ENCODE assay signal across 1 cellular context in the genomic region with DNA sequence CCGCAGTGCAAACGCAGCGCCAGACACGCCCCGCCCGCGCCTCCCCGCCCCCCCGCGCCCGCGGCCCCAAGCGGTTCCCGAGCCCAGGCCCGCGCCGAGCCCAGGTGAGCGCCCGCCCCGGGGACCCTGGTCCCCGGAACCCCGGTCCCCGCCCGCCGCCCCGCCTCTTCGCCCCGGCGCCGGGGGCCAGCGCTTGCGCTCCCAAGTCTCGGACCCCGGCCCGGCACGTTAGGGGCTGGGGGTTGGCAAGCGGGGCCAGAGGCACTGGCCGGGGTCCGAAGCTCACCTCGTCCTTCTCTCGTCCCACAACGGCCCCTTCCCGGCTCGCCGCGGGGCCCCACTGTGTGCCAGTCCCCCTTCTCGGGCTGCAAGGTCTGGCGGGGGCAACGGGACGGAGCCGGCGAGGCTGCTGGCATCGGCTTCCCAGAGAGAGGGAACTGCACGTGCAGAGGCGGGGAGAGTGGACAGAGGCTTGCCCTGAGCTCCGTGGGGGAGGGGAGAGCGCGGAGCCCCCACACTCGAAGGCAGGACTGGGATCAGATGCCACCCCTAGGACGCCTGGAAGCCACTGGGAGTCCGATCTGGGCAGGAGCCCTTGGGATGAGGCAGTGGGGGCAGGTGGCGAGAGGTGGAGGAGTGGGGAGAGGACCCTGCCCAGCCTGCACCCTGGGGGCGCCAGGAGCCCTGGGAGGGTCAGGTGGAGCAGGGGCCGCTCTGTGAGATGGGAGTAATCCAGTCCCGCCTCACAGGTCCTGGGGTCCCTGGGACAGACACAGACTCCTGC.
TF ChIP-seq lines count a peak whose summit lies in the region.

No MANE protein-coding gene starts in this region.

TF ChIP-seq in HepG2, 621 proteins besides CTCF, POLR2A, EP300 and RAD21 (continued from another document and continues in another):
- no peak for TF ChIP-seq ZSCAN5A (CRISPR knock-in tag; IDR thresholded peaks at IDR 0.05; ENCODE audit: borderline replicate concordance)
- no peak for TF ChIP-seq ZNF205 (CRISPR knock-in tag; IDR thresholded peaks at IDR 0.05)
- TF ChIP-seq SP4 (CRISPR knock-in tag; IDR thresholded peaks at IDR 0.05), result 0 out of 2 replicates have a peak, but pooled peaks have one; percentile 37
- no peak for TF ChIP-seq GATA4 (IDR thresholded peaks at IDR 0.05; ENCODE audit: borderline replicate concordance, low read depth)
- TF ChIP-seq ZNF644 (CRISPR knock-in tag; IDR thresholded peaks at IDR 0.05; ENCODE audit: low read depth), result no peak
- no peak for TF ChIP-seq DPF2 (CRISPR knock-in tag; IDR thresholded peaks at IDR 0.05; ENCODE audit: borderline replicate concordance, low read depth)
- no peak for TF ChIP-seq ZFYVE20 (CRISPR knock-in tag; IDR thresholded peaks at IDR 0.05; ENCODE audit: borderline replicate concordance, low read depth)
- TF ChIP-seq ZNF44 (CRISPR knock-in tag; IDR thresholded peaks at IDR 0.05), result no peak
- TF ChIP-seq RBAK (CRISPR knock-in tag; IDR thresholded peaks at IDR 0.05), result no peak
- no peak for TF ChIP-seq PHF5A (CRISPR knock-in tag; IDR thresholded peaks at IDR 0.05; ENCODE audit: low read depth, unreplicated experiment)
- TF ChIP-seq XRCC5 (optimal IDR thresholded peaks at IDR 0.05; ENCODE audit: low read length), result no peak
- TF ChIP-seq, protein P1, sequence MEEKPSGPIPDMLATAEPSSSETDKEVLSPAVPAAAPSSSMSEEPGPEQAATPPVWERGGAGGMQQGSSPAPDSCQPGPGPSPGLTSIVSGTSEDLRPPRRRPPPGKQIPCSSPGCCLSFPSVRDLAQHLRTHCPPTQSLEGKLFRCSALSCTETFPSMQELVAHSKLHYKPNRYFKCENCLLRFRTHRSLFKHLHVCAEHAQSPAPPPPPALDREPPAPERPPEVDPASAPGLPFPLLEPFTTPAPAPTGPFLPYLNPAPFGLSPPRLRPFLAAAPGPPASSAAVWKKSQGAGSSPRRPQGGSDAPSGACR (CRISPR knock-in tag; IDR thresholded peaks at IDR 0.05), result no peak
- TF ChIP-seq ZFP90 (CRISPR knock-in tag; IDR thresholded peaks at IDR 0.05; ENCODE audit: borderline replicate concordance), result no peak
- no peak for TF ChIP-seq SPEN (CRISPR knock-in tag; IDR thresholded peaks at IDR 0.05; ENCODE audit: low read depth)
- TF ChIP-seq TP53 (CRISPR knock-in tag; conservative IDR thresholded peaks at IDR 0.05), result no peak
- TF ChIP-seq RFX1 (IDR thresholded peaks at IDR 0.05), result no peak
- TF ChIP-seq, protein P2, sequence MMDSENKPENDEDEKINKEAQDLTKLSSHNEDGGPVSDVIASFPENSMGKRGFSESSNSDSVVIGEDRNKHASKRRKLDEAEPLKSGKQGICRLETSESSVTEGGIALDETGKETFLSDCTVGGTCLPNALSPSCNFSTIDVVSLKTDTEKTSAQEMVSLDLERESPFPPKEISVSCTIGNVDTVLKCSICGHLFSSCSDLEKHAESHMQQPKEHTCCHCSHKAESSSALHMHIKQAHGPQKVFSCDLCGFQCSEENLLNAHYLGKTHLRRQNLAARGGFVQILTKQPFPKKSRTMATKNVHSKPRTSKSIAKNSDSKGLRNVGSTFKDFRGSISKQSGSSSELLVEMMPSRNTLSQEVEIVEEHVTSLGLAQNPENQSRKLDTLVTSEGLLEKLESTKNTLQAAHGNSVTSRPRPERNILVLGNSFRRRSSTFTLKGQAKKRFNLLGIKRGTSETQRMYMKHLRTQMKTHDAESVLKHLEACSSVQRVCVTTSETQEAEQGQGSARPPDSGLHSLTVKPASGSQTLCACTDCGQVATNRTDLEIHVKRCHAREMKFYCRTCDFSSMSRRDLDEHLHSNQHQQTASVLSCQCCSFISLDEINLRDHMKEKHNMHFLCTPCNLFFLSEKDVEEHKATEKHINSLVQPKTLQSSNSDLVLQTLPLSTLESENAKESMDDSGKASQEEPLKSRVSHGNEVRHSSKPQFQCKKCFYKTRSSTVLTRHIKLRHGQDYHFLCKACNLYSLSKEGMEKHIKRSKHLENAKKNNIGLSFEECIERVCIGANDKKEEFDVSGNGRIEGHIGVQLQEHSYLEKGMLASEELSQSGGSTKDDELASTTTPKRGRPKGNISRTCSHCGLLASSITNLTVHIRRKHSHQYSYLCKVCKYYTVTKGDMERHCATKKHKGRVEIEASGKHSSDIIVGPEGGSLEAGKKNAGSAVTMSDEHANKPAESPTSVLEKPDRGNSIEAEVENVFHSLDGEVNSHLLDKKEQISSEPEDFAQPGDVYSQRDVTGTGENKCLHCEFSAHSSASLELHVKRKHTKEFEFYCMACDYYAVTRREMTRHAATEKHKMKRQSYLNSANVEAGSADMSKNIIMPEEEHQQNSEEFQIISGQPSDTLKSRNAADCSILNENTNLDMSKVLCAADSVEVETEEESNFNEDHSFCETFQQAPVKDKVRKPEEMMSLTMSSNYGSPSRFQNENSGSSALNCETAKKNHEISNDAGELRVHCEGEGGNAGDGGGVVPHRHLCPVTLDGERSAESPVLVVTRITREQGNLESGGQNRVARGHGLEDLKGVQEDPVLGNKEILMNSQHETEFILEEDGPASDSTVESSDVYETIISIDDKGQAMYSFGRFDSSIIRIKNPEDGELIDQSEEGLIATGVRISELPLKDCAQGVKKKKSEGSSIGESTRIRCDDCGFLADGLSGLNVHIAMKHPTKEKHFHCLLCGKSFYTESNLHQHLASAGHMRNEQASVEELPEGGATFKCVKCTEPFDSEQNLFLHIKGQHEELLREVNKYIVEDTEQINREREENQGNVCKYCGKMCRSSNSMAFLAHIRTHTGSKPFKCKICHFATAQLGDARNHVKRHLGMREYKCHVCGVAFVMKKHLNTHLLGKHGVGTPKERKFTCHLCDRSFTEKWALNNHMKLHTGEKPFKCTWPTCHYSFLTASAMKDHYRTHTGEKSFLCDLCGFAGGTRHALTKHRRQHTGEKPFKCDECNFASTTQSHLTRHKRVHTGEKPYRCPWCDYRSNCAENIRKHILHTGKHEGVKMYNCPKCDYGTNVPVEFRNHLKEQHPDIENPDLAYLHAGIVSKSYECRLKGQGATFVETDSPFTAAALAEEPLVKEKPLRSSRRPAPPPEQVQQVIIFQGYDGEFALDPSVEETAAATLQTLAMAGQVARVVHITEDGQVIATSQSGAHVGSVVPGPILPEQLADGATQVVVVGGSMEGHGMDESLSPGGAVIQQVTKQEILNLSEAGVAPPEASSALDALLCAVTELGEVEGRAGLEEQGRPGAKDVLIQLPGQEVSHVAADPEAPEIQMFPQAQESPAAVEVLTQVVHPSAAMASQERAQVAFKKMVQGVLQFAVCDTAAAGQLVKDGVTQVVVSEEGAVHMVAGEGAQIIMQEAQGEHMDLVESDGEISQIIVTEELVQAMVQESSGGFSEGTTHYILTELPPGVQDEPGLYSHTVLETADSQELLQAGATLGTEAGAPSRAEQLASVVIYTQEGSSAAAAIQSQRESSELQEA (CRISPR knock-in tag; IDR thresholded peaks at IDR 0.05; ENCODE audit: not compliant biosample characterization), result no peak
- no peak for TF ChIP-seq FUBP1 (CRISPR knock-in tag; IDR thresholded peaks at IDR 0.05; ENCODE audit: borderline replicate concordance)
- TF ChIP-seq MAFF (IDR thresholded peaks at IDR 0.05; ENCODE audit: low read depth, low read length), result no peak
- TF ChIP-seq, protein P3, sequence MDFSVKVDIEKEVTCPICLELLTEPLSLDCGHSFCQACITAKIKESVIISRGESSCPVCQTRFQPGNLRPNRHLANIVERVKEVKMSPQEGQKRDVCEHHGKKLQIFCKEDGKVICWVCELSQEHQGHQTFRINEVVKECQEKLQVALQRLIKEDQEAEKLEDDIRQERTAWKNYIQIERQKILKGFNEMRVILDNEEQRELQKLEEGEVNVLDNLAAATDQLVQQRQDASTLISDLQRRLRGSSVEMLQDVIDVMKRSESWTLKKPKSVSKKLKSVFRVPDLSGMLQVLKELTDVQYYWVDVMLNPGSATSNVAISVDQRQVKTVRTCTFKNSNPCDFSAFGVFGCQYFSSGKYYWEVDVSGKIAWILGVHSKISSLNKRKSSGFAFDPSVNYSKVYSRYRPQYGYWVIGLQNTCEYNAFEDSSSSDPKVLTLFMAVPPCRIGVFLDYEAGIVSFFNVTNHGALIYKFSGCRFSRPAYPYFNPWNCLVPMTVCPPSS (IDR thresholded peaks at IDR 0.05), result no peak
- TF ChIP-seq, protein P4, sequence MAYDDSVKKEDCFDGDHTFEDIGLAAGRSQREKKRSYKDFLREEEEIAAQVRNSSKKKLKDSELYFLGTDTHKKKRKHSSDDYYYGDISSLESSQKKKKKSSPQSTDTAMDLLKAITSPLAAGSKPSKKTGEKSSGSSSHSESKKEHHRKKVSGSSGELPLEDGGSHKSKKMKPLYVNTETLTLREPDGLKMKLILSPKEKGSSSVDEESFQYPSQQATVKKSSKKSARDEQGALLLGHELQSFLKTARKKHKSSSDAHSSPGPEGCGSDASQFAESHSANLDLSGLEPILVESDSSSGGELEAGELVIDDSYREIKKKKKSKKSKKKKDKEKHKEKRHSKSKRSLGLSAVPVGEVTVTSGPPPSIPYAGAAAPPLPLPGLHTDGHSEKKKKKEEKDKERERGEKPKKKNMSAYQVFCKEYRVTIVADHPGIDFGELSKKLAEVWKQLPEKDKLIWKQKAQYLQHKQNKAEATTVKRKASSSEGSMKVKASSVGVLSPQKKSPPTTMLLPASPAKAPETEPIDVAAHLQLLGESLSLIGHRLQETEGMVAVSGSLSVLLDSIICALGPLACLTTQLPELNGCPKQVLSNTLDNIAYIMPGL (CRISPR knock-in tag; IDR thresholded peaks at IDR 0.05; ENCODE audit: borderline replicate concordance in 1 of 2, low read depth in 1 of 2), result no peak
- no peak for TF ChIP-seq ETV5 (CRISPR knock-in tag; IDR thresholded peaks at IDR 0.05; ENCODE audit: borderline replicate concordance)
- no peak for TF ChIP-seq ZNF776 (CRISPR knock-in tag; IDR thresholded peaks at IDR 0.05)
- no peak for TF ChIP-seq ZNF720 (CRISPR knock-in tag; IDR thresholded peaks at IDR 0.05)
- TF ChIP-seq, protein P5, sequence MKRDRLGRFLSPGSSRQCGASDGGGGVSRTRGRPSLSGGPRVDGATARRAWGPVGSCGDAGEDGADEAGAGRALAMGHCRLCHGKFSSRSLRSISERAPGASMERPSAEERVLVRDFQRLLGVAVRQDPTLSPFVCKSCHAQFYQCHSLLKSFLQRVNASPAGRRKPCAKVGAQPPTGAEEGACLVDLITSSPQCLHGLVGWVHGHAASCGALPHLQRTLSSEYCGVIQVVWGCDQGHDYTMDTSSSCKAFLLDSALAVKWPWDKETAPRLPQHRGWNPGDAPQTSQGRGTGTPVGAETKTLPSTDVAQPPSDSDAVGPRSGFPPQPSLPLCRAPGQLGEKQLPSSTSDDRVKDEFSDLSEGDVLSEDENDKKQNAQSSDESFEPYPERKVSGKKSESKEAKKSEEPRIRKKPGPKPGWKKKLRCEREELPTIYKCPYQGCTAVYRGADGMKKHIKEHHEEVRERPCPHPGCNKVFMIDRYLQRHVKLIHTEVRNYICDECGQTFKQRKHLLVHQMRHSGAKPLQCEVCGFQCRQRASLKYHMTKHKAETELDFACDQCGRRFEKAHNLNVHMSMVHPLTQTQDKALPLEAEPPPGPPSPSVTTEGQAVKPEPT (CRISPR knock-in tag; IDR thresholded peaks at IDR 0.05; ENCODE audit: low read depth), result no peak
- TF ChIP-seq ZNF768 (CRISPR knock-in tag; IDR thresholded peaks at IDR 0.05), result peak; percentile 50; the same call in 1 of the 2 replicates
- 0 out of 2 replicates have a peak, but pooled peaks have one; percentile 44 for TF ChIP-seq KAT7 (CRISPR knock-in tag; IDR thresholded peaks at IDR 0.05; ENCODE audit: borderline replicate concordance)
- no peak for TF ChIP-seq ZNF629 (CRISPR knock-in tag; conservative IDR thresholded peaks at IDR 0.05)
- TF ChIP-seq, protein P6, sequence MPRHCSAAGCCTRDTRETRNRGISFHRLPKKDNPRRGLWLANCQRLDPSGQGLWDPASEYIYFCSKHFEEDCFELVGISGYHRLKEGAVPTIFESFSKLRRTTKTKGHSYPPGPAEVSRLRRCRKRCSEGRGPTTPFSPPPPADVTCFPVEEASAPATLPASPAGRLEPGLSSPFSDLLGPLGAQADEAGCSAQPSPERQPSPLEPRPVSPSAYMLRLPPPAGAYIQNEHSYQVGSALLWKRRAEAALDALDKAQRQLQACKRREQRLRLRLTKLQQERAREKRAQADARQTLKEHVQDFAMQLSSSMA (CRISPR knock-in tag; IDR thresholded peaks at IDR 0.05), result no peak
- TF ChIP-seq SOX6 (IDR thresholded peaks at IDR 0.05), result no peak
- no peak for TF ChIP-seq SOX6 (CRISPR knock-in tag; IDR thresholded peaks at IDR 0.05)
- no peak for TF ChIP-seq CREM (IDR thresholded peaks at IDR 0.05)
- TF ChIP-seq CREM (CRISPR knock-in tag; IDR thresholded peaks at IDR 0.05), result no peak
